In genomic region chr3:170797685-170798084, GRCh38 we compare ENCODE assay signal across 11 cellular contexts.
"Had no signal": no experiment of that assay in that cellular context is flagged by ENCODE, and none has a peak within 500 bp of the region (broad histone marks: within the 10 kb centered on the region; RNA-seq: fewer than 3 reads in every experiment).

No MANE protein-coding gene starts in this region.

- H3K36me3 ChIP-seq: HAP-1 had no signal

- FAIRE-seq: H1, H54 had no signal

- H3K4me3 Mint-ChIP-seq: GM23338, H9, HFFc6 had no signal

- H3K27ac ChIP-seq: GM23248 had no signal

- H3K4me2 ChIP-seq: GM23338 had no signal

- ATAC-seq: GM23338, HCT116 had no signal

- H3K27ac Mint-ChIP-seq: GM23338, H9, HFFc6 had no signal

- H2AFZ ChIP-seq: GM23248, GM23338 had no signal

- H3K4me1 ChIP-seq: HAP-1 had no signal

- H3K9ac ChIP-seq: GM23248 had no signal

- H3K9me3 ChIP-seq: HAP-1 had no signal

- H3K4me3 ChIP-seq: GM23248, GM23338, HAP-1 had no signal

- H3K9me3 Mint-ChIP-seq: GM23338, HFFc6 had no signal

- DNase-seq: GM23248, GOT3, H7, H9, HCEC 1CT, HFFc6 had no signal
